In the genomic region with DNA sequence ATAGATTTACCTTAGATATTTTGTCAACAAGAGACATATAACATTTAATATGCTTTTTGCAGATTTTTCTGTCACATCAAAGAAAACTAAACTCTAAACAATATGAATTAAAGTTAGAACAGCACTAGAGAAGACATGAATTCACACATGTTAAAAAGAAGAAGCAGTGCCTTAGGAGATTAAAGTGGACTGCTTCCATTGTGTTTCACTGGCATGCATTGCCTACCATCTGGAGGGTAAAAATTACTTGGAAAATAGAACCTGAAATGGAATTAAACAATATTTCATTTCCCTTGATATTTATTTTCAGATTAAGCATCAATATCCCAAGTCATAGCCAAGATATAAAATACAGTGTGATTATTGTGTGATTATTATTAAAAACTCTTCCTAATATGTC, we compare ENCODE assay signal across 31 cellular contexts.
"Had no signal": no experiment of that assay in that cellular context is flagged by ENCODE, and none has a peak within 500 bp of the region (broad histone marks: within the 10 kb centered on the region; RNA-seq: fewer than 3 reads in every experiment).

No MANE protein-coding gene starts in this region.

- DNase-seq: activated B cell treated with CpG ODN at 0.5 μM for 24 hours; activated CD4-positive, alpha-beta memory T cell treated with anti-CD3 and anti-CD28 coated beads for 36 hours; activated CD4-positive, alpha-beta T cell treated with anti-CD3 and anti-CD28 coated beads for 4 hours; activated CD4-positive, alpha-beta T cell treated with anti-CD3 and anti-CD28 coated beads, Interleukin-2, amount 10 ng/mL, durations not matched to agents 24 days and 14 days; activated CD4-positive, alpha-beta T cell treated with anti-CD3 and anti-CD28 coated beads, Interleukin-2, amount 50 U/mL, for 1 hour; activated CD4-positive, alpha-beta T cell treated with anti-CD3 and anti-CD28 coated beads, Interleukin-2, amount 50 U/mL, for 4 hours; activated CD4-positive, CD25-positive, alpha-beta regulatory T cell treated with anti-CD3 and anti-CD28 coated beads, Interleukin-2, amount 50 U/mL, for 72 hours; activated CD8-positive, alpha-beta memory T cell treated with anti-CD3 and anti-CD28 coated beads, Interleukin-2, amount 50 U/mL, for 4 hours; activated CD8-positive, alpha-beta T cell treated with anti-CD3 and anti-CD28 coated beads for 36 hours; activated effector memory CD4-positive, alpha-beta T cell treated with anti-CD3 and anti-CD28 coated beads, Interleukin-2, amount 50 U/mL, for 16 hours; activated gamma-delta T cell treated with Interleukin-2 at 50 U/mL for 16 hours; activated naive CD4-positive, alpha-beta T cell; activated naive CD4-positive, alpha-beta T cell treated with anti-CD3 and anti-CD28 coated beads for 36 hours; activated naive CD4-positive, alpha-beta T cell treated with anti-CD3 and anti-CD28 coated beads, Interleukin-2, amount 50 U/mL, for 16 hours; activated naive CD8-positive, alpha-beta T cell treated with anti-CD3 and anti-CD28 coated beads for 36 hours; activated T-cell treated with anti-CD3 and anti-CD28 coated beads for 4 hours; activated T-cell treated with anti-CD3 and anti-CD28 coated beads, Interleukin-2, amount 50 U/mL, for 1 hour; activated T-cell treated with anti-CD3 and anti-CD28 coated beads, Interleukin-2, amount 50 U/mL, for 4 hours; activated T-cell treated with anti-CD3 and anti-CD28 coated beads, Interleukin-2, amount 50 U/mL, for 72 hours; adrenal gland; amniotic stem cell; body of pancreas; brain microvascular endothelial cell; central memory CD4-positive, alpha-beta T cell; cerebellar nuclear complex; T-helper 2 cell; T-helper 9 cell had no signal

- H3K27ac ChIP-seq: adrenal gland, body of pancreas, brain microvascular endothelial cell, breast epithelium, VCaP had no signal

- H3K4me3 ChIP-seq: adrenal gland, body of pancreas, breast epithelium had no signal

- ATAC-seq: activated CD8-positive, alpha-beta T cell treated with anti-CD3 and anti-CD28 coated beads for 36 hours; activated naive CD4-positive, alpha-beta T cell treated with anti-CD3 and anti-CD28 coated beads, Interleukin-2, amount 50 U/mL, for 72 hours; activated T-cell treated with anti-CD3 and anti-CD28 coated beads, Interleukin-2, amount 50 U/mL, for 4 hours; activated T-cell treated with anti-CD3 and anti-CD28 coated beads, Interleukin-2, amount 50 U/mL, for 72 hours; activated T-helper 17 cell treated with anti-CD3 and anti-CD28 coated beads, Interleukin-2, amount 50 U/mL, for 72 hours; body of pancreas had no signal

- H3K9me3 ChIP-seq: body of pancreas, breast epithelium had no signal

- H3K36me3 ChIP-seq: adrenal gland, brain microvascular endothelial cell, breast epithelium had no signal

- H3K27me3 ChIP-seq: adrenal gland, body of pancreas, brain microvascular endothelial cell, breast epithelium had no signal
